In genomic region chr9:131287366-131287765, GRCh38 we compare ENCODE assay signal across 27 cellular contexts. TPM values are rescaled to one million over a fixed set of nuclear protein-coding genes. Genes with fewer than 3 reads are reported as not detected.
DNase-seq lines count a peak whose midpoint lies in the region; ATAC-seq, FAIRE-seq and TF ChIP-seq lines count a peak whose summit lies in the region.
"Had no signal": no experiment of that assay in that cellular context is flagged by ENCODE, and none has a peak within 500 bp of the region (broad histone marks: within the 10 kb centered on the region; RNA-seq: fewer than 3 reads in every experiment).

No MANE protein-coding gene starts in this region.

- no peak overlapping the region for H3K4ac ChIP-seq in trophoblast cell (ENCODE audit: low read depth, low read length)

- no peaks in the 10 kb centered on the region for H3K79me1 ChIP-seq in trophoblast cell (ENCODE audit: low read length)

- H3K27me3 Mint-ChIP-seq in astrocyte (ENCODE audit: low read depth, unreplicated experiment), result peaks cover 18% of the 10 kb centered on the region
- H3K27me3 Mint-ChIP-seq: CD8-positive, alpha-beta memory T cell; IgD-negative memory B cell had no signal

- no peaks in the 10 kb centered on the region for H3K4me1 Mint-ChIP-seq in astrocyte (ENCODE audit: low read depth, unreplicated experiment)

- H3K23ac ChIP-seq in trophoblast cell (ENCODE audit: low read length), result no peak overlapping the region

- H3K18ac ChIP-seq in trophoblast cell (ENCODE audit: low read length), result no peak overlapping the region

- WGBS in heart right ventricle, 2 donors, result 59 to 69% methylated on average over 6 of the region's 6 CpGs
- 60% methylated on average over 6 of the region's 6 CpGs for WGBS in right cardiac atrium
- WGBS in adrenal gland, 4 donors, result 87 to 100% (median 90%) methylated on average over 3 to 6 of the region's 6 CpGs
- WGBS in trophoblast cell (ENCODE audit: extremely low coverage, insufficient coverage, insufficient read length), result no CpG with 5 or more reads among the region's 6 CpGs

- TF ChIP-seq CTCF in heart right ventricle (IDR thresholded peaks at IDR 0.05) (no peak), astrocyte (IDR thresholded peaks at IDR 0.05; ENCODE audit: insufficient read depth, low read depth, low read length) (no peak), gastrocnemius medialis (IDR thresholded peaks at IDR 0.05 in 4 of 5, conservative IDR thresholded peaks at IDR 0.05 in 1 of 5) (no peak), adrenal gland (IDR thresholded peaks at IDR 0.05) (no peak)

- no peak overlapping the region for H2BK120ac ChIP-seq in trophoblast cell (ENCODE audit: insufficient read depth, low read length, poor library complexity)

- no peak overlapping the region for H3K4me3 Mint-ChIP-seq in astrocyte (ENCODE audit: unreplicated experiment)
- H3K4me3 Mint-ChIP-seq: CD4-positive, CD25-positive, alpha-beta regulatory T cell; CD8-positive, alpha-beta memory T cell; HFFc6; IgD-negative memory B cell had no signal

- TF ChIP-seq POLR2A in gastrocnemius medialis (IDR thresholded peaks at IDR 0.05) (no peak), adrenal gland (IDR thresholded peaks at IDR 0.05) (no peak)

- intact Hi-C loops in heart right ventricle (cut with DNase I) (no loop called here), left cardiac atrium (cut with DNase I) (no loop called here), right cardiac atrium (cut with DNase I) (loop anchor here in 1 of 4 donors (10.0 kb wide), 1 partner anchor 47 kb away; no protein-coding TSS in a partner anchor), gastrocnemius medialis (cut with DNase I; ENCODE audit: low total_unique reads) (no loop called here), adrenal gland (cut with DNase I) (no loop called here)

- H3K4me2 ChIP-seq in astrocyte (ENCODE audit: low read length) (no peak overlapping the region), trophoblast cell (ENCODE audit: low read length) (no peak overlapping the region)

- no peaks in the 10 kb centered on the region for H3K9me3 ChIP-seq in heart right ventricle
- H3K9me3 ChIP-seq in astrocyte (ENCODE audit: insufficient read depth, low read depth, low read length), result no peaks in the 10 kb centered on the region
- no peaks in the 10 kb centered on the region for H3K9me3 ChIP-seq in right cardiac atrium (ENCODE audit: control insufficient read depth, low read length)
- H3K9me3 ChIP-seq in gastrocnemius medialis, result no peaks in the 10 kb centered on the region
- no peaks in the 10 kb centered on the region for H3K9me3 ChIP-seq in adrenal gland (replicated peaks in 1 of 3)
- peaks cover under 1% of the 10 kb centered on the region for H3K9me3 ChIP-seq in trophoblast cell (ENCODE audit: insufficient read depth, low read depth, low read length)
- H3K9me3 ChIP-seq: BE2C had no signal

- H4K20me1 ChIP-seq in astrocyte (ENCODE audit: insufficient read depth, low read length), result peaks cover under 1% of the 10 kb centered on the region

- in situ Hi-C loops in gastrocnemius medialis (cut with MboI; ENCODE audit: low sequenced_read_pairs in 4 of 4), result no loop called here

- no peak overlapping the region for H4K8ac ChIP-seq in trophoblast cell (ENCODE audit: low read depth, low read length)

- H3K36me3 ChIP-seq in heart right ventricle (peaks cover 0 to 7% (median 0%) of the 10 kb centered on the region in 9 donors), astrocyte (ENCODE audit: insufficient read depth, low read length) (no peaks in the 10 kb centered on the region), gastrocnemius medialis (no peaks in the 10 kb centered on the region), adrenal gland (replicated peaks in 1 of 2) (no peaks in the 10 kb centered on the region), trophoblast cell (ENCODE audit: control insufficient read depth in 1 of 2, insufficient read depth in 2 of 2, low read length in 2 of 2) (no peaks in the 10 kb centered on the region)
- H3K36me3 ChIP-seq: BE2C had no signal

- no peaks in the 10 kb centered on the region for H3K9me3 Mint-ChIP-seq in astrocyte (ENCODE audit: unreplicated experiment)
- H3K9me3 Mint-ChIP-seq: CD4-positive, CD25-positive, alpha-beta regulatory T cell; CD8-positive, alpha-beta memory T cell; HFFc6; IgD-negative memory B cell had no signal

- no peak overlapping the region for H2AK5ac ChIP-seq in trophoblast cell (ENCODE audit: low read length)

- peaks cover 0 to 13% (median 2%) of the 10 kb centered on the region in 7 donors for H3K27me3 ChIP-seq in heart right ventricle
- H3K27me3 ChIP-seq in astrocyte (ENCODE audit: insufficient read depth, low read length), result peaks cover under 1% of the 10 kb centered on the region
- H3K27me3 ChIP-seq in right cardiac atrium (ENCODE audit: control insufficient read depth, insufficient read depth), result no peaks in the 10 kb centered on the region
- no peaks in the 10 kb centered on the region for H3K27me3 ChIP-seq in gastrocnemius medialis
- no peaks in the 10 kb centered on the region for H3K27me3 ChIP-seq in adrenal gland
- H3K27me3 ChIP-seq in trophoblast cell (ENCODE audit: insufficient read depth, low read length), result peaks cover 8% of the 10 kb centered on the region

- peak overlapping the region; percentile 9 for H3K27ac Mint-ChIP-seq in astrocyte (ENCODE audit: unreplicated experiment)
- H3K27ac Mint-ChIP-seq: CD4-positive, CD25-positive, alpha-beta regulatory T cell; HFFc6 had no signal

- no peak overlapping the region for H2AFZ ChIP-seq in astrocyte (ENCODE audit: low read depth, low read length)
- no peak overlapping the region for H2AFZ ChIP-seq in trophoblast cell (ENCODE audit: insufficient read depth, low read length, poor library complexity)

- no peak overlapping the region for H2BK12ac ChIP-seq in trophoblast cell (ENCODE audit: low read length)

- H4K12ac ChIP-seq in trophoblast cell (ENCODE audit: low read depth, low read length), result no peak overlapping the region

- no peak overlapping the region for H3K4me3 ChIP-seq in heart right ventricle
- no peak overlapping the region for H3K4me3 ChIP-seq in astrocyte (ENCODE audit: insufficient read depth, low read depth, low read length)
- H3K4me3 ChIP-seq in right cardiac atrium (ENCODE audit: low read length), result no peak overlapping the region
- H3K4me3 ChIP-seq in gastrocnemius medialis, result peak overlapping the region in 1 of 4 donors; percentile 8
- no peak overlapping the region for H3K4me3 ChIP-seq in adrenal gland
- no peak overlapping the region for H3K4me3 ChIP-seq in trophoblast cell (ENCODE audit: low read depth, low read length)

- no peak for FAIRE-seq in astrocyte (lab: Jason Lieb, UNC)
- FAIRE-seq: A204.1, G401.6, GM12892, GM18507, HTR-8/SVneo had no signal

- H3K4me1 ChIP-seq in heart right ventricle (peaks cover 3 to 62% (median 31%) of the 10 kb centered on the region in 9 donors), astrocyte (ENCODE audit: insufficient read depth, low read length) (peaks cover 9% of the 10 kb centered on the region), right cardiac atrium (ENCODE audit: control insufficient read depth, insufficient read depth, low read length) (peaks cover 2% of the 10 kb centered on the region), gastrocnemius medialis (peaks cover 52 to 59% of the 10 kb centered on the region in 2 donors), adrenal gland (replicated peaks in 1 of 2) (peaks cover 9 to 13% of the 10 kb centered on the region in 2 donors), trophoblast cell (ENCODE audit: control insufficient read depth in 1 of 2, insufficient read depth in 2 of 2, low read length in 2 of 2) (peaks cover 0 to 2% of the 10 kb centered on the region in 2 experiments)

- H3K36me3 Mint-ChIP-seq in astrocyte (ENCODE audit: low read depth, unreplicated experiment), result no peaks in the 10 kb centered on the region
- H3K36me3 Mint-ChIP-seq: CD4-positive, CD25-positive, alpha-beta regulatory T cell; CD8-positive, alpha-beta memory T cell; IgD-negative memory B cell had no signal

- no peak overlapping the region for H4K91ac ChIP-seq in trophoblast cell (ENCODE audit: low read depth, low read length)

- H3K79me2 ChIP-seq in astrocyte (ENCODE audit: insufficient read depth, low read length) (no peaks in the 10 kb centered on the region), trophoblast cell (ENCODE audit: control insufficient read depth, insufficient read depth, low read length, poor library complexity) (no peaks in the 10 kb centered on the region)

- H3K27ac ChIP-seq in heart right ventricle (peak overlapping the region in 8 of 10 donors; percentile 50 to 98 (median 94)), astrocyte (ENCODE audit: low read depth, low read length) (no peak overlapping the region), right cardiac atrium (ENCODE audit: low read length) (peak overlapping the region; percentile 35), gastrocnemius medialis (peak overlapping the region; percentile 96 to 100 (median 98)), adrenal gland (no peak overlapping the region), trophoblast cell (ENCODE audit: low read depth, low read length) (no peak overlapping the region)

- DNase-seq in heart right ventricle (no peak), left cardiac atrium (no peak), astrocyte (ENCODE audit: low read depth) (no peak), right cardiac atrium (peak in 1 of 3 donors; percentile 41), gastrocnemius medialis (peak in 1 of 2 donors; percentile 66), NCI-H1105 treated with DMSO at 0.1 percent for 48 hours (lab: John Stamatoyannopoulos, UW) (no peak), adrenal gland (no peak), trophoblast cell (no peak)
- DNase-seq: ACHN; BE2C; C1 segment of cervical spinal cord; CD4-positive, CD25-positive, alpha-beta regulatory T cell; CD8-positive, alpha-beta memory T cell; COR-L47; DMS 273 treated with DMSO at 0.1 percent for 48 hours; DMS53; DND-41; GOT3; H7; HFFc6 had no signal

- H2BK5ac ChIP-seq in trophoblast cell (ENCODE audit: low read depth, low read length, poor library complexity), result no peak overlapping the region

- H3K9ac ChIP-seq in astrocyte (ENCODE audit: low read length), result no peak overlapping the region
- no peak overlapping the region for H3K9ac ChIP-seq in trophoblast cell (ENCODE audit: low read length)

- H3K14ac ChIP-seq in trophoblast cell (ENCODE audit: low read length), result no peak overlapping the region

- ATAC-seq in heart right ventricle (no peak), left cardiac atrium (no peak), right cardiac atrium (no peak), gastrocnemius medialis (no peak)
- ATAC-seq: HCT116 had no signal

RNA-seq across cellular contexts. Expression of gene PLPP7, which starts 2.2 kb away (rescaled TPM):
- total RNA-seq in heart right ventricle (100 to 1,000 TPM in 5 of 10 donors, 10 to 100 TPM in 5; 76.1 to 140 (median 102) TPM), left cardiac atrium (100 to 1,000 TPM in 1 of 2 donors, 10 to 100 TPM in 1; 82.7 to 108 TPM), astrocyte (0.20 and 0.65 TPM in 2 replicates), right cardiac atrium (100 to 1,000 TPM in 3 of 4 donors, 10 to 100 TPM in 1; 96.3 to 126 (median 106) TPM), gastrocnemius medialis (100 to 1,000 TPM; 110 to 395 (median 184) TPM), adrenal gland (10 to 100 TPM; 11.1 to 31.4 (median 17.9) TPM)
- polyA plus RNA-seq in heart right ventricle (100 to 1,000 TPM in 1 of 2 donors, 10 to 100 TPM in 1; 42.6 to 129 TPM), right cardiac atrium (160 TPM), adrenal gland (10 to 100 TPM in 1 of 3 donors, 1 to 10 TPM in 2; 4.8 to 13.2 (median 10.0) TPM)
- 0.10 and 0.17 TPM in 2 replicates for polyA plus RNA-seq in trophoblast cell (2013)
- total RNA-seq: CD4-positive, CD25-positive, alpha-beta regulatory T cell; CD8-positive, alpha-beta memory T cell had no signal
- polyA plus RNA-seq: CD4-positive, CD25-positive, alpha-beta regulatory T cell; CD8-positive, alpha-beta memory T cell had no signal

RNA-seq across cellular contexts. Expression of gene FAM78A, which starts 11.1 kb away (rescaled TPM):
- total RNA-seq in heart right ventricle (10 to 100 TPM; 21.0 to 53.1 (median 32.3) TPM), left cardiac atrium (10 to 100 TPM; 50.4 to 60.5 TPM), astrocyte (0.73 and 1.1 TPM in 2 replicates), right cardiac atrium (10 to 100 TPM; 37.9 to 63.8 (median 53.9) TPM), gastrocnemius medialis (10 to 100 TPM in 2 of 4 donors, 1 to 10 TPM in 2; 3.6 to 16.0 (median 10.1) TPM), adrenal gland (10 to 100 TPM in 1 of 8 donors, 1 to 10 TPM in 7; 3.8 to 11.7 (median 6.9) TPM)
- polyA plus RNA-seq in heart right ventricle (10 to 100 TPM in 1 of 2 donors, 1 to 10 TPM in 1; 7.0 to 27.3 TPM), right cardiac atrium (50.7 TPM), adrenal gland (1 to 10 TPM; 1.1 to 6.8 (median 2.2) TPM)
- 0.56 and 0.60 TPM in 2 replicates for polyA plus RNA-seq in trophoblast cell (2013)

Comparison
In these comparisons a context has a peak if more than half of its experiments do, and no peak if none do; other contexts are left out.
1. H3K27ac ChIP-seq: peak in heart right ventricle (8 of 10), right cardiac atrium (single experiment) and gastrocnemius medialis (4 of 4); none in astrocyte (single experiment), adrenal gland (0 of 5) and trophoblast cell (single experiment).